ENCODE assay signal across 14 cellular contexts in the genomic region with DNA sequence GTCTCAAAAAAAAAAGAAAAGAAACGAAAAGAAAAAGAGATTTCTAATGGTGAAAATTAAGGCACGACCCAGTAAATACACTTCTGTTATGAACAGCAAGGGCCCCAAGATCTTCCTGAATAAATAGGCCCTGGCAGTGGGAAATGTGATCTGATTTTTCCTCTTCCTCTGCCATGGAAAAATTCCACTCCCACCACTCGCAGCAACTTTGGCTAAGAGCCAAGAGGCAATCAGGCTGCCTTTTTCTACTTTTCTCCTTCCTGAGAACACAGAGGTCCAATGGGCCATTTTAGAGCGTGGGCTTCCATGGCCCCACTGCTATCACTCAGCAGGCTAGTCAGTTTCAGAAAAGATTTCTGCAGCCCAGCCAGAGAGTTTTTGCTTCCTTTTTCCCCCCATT. TPM values are rescaled to one million over a fixed set of nuclear protein-coding genes. Genes with fewer than 3 reads are reported as not detected.
DNase-seq lines count a peak whose midpoint lies in the region; ATAC-seq, FAIRE-seq and TF ChIP-seq lines count a peak whose summit lies in the region.
"Had no signal": no experiment of that assay in that cellular context is flagged by ENCODE, and none has a peak within 500 bp of the region (broad histone marks: within the 10 kb centered on the region; RNA-seq: fewer than 3 reads in every experiment).

No MANE protein-coding gene starts in this region.

- H3K4me3 Mint-ChIP-seq in activated CD4-positive, alpha-beta T cell treated with anti-CD3 and anti-CD28 coated beads, Interleukin-2, amount 10 ng/mL, durations not matched to agents 24 days and 14 days = no peak overlapping the region
- H3K4me3 Mint-ChIP-seq: CD8-positive, alpha-beta T cell had no signal

- intact Hi-C loops in activated CD4-positive, alpha-beta T cell treated with anti-CD3 and anti-CD28 coated beads, Interleukin-2, amount 10 ng/mL, durations not matched to agents 24 days and 14 days (cut with micrococcal nuclease) = no loop called here

- peak; percentile 23 for DNase-seq in Daoy (ENCODE audit: low read depth)
- DNase-seq in NCI-H69 (lab: John Stamatoyannopoulos, UW) = peak; percentile 62
- DNase-seq in fibroblast of pulmonary artery (ENCODE audit: low read depth) = peak; percentile 49
- DNase-seq in renal cortical epithelial cell (ENCODE audit: low read depth) = peak; percentile 5
- DNase-seq in activated CD4-positive, alpha-beta T cell treated with anti-CD3 and anti-CD28 coated beads, Interleukin-2, amount 10 ng/mL, durations not matched to agents 24 days and 14 days = no peak
- DNase-seq in kidney glomerular epithelial cell (lab: John Stamatoyannopoulos, UW) = no peak
- no peak for DNase-seq in H54 (ENCODE audit: insufficient read length, low spot score)
- DNase-seq: CD8-positive, alpha-beta T cell; effector CD8-positive, alpha-beta T cell; NCI-H2107; SHP77 treated with DMSO at 0.1 percent for 48 hours had no signal

- H3K27me3 Mint-ChIP-seq in activated CD4-positive, alpha-beta T cell treated with anti-CD3 and anti-CD28 coated beads, Interleukin-2, amount 10 ng/mL, durations not matched to agents 24 days and 14 days = peaks cover 9% of the 10 kb centered on the region

- no peak overlapping the region for H3K4me3 ChIP-seq in fibroblast of pulmonary artery (replicated peaks; ENCODE audit: low read depth, low read length)

- FAIRE-seq in H54 (lab: Jason Lieb, UNC) = no peak

- no peak overlapping the region for H3K27ac Mint-ChIP-seq in activated CD4-positive, alpha-beta T cell treated with anti-CD3 and anti-CD28 coated beads, Interleukin-2, amount 10 ng/mL, durations not matched to agents 24 days and 14 days
- H3K27ac Mint-ChIP-seq: activated T-helper 2 cell treated with anti-CD3 and anti-CD28 coated beads, Interferon-gamma antibody, Interleukin-2, Interleukin-4, amounts not matched to agents 10 μg/mL and 5 μg/mL and 100 μg/mL, durations not matched to agents 14 hours and 24 hours and 36 hours; CD8-positive, alpha-beta T cell had no signal

- H3K36me3 Mint-ChIP-seq in activated CD4-positive, alpha-beta T cell treated with anti-CD3 and anti-CD28 coated beads, Interleukin-2, amount 10 ng/mL, durations not matched to agents 24 days and 14 days (ENCODE audit: low read depth) = no peaks in the 10 kb centered on the region
- H3K36me3 Mint-ChIP-seq: CD8-positive, alpha-beta T cell had no signal

- ATAC-seq in HG03469 (IDR thresholded peaks at IDR 0.05; ENCODE audit: unreplicated experiment) = no peak
- ATAC-seq: activated CD4-positive, CD25-positive, alpha-beta regulatory T cell treated with anti-CD3 and anti-CD28 coated beads, Interleukin-2, amount 50 U/mL, for 24 hours; CD8-positive, alpha-beta T cell had no signal

- H3K9me3 Mint-ChIP-seq in activated CD4-positive, alpha-beta T cell treated with anti-CD3 and anti-CD28 coated beads, Interleukin-2, amount 10 ng/mL, durations not matched to agents 24 days and 14 days = no peaks in the 10 kb centered on the region
- H3K9me3 Mint-ChIP-seq: activated T-helper 2 cell treated with anti-CD3 and anti-CD28 coated beads, Interferon-gamma antibody, Interleukin-2, Interleukin-4, amounts not matched to agents 10 μg/mL and 5 μg/mL and 100 μg/mL, durations not matched to agents 14 hours and 24 hours and 36 hours had no signal

- TF ChIP-seq POLR2A in H54 (IDR thresholded peaks at IDR 0.05; ENCODE audit: low read depth, low read length) = no peak

- H3K4me1 Mint-ChIP-seq in activated CD4-positive, alpha-beta T cell treated with anti-CD3 and anti-CD28 coated beads, Interleukin-2, amount 10 ng/mL, durations not matched to agents 24 days and 14 days = no peaks in the 10 kb centered on the region

- no peak for TF ChIP-seq CTCF in fibroblast of pulmonary artery (IDR thresholded peaks at IDR 0.05; ENCODE audit: low read length, missing control alignments)

RNA-seq across cellular contexts. Expression of a gene that starts 33.7 kb away (rescaled TPM):
- 7.1 and 12.1 TPM in 2 replicates for total RNA-seq in Daoy (2014; rRNA removed; shearing (Covaris generic))
- 100 and 169 TPM in 2 replicates for total RNA-seq in renal cortical epithelial cell
- total RNA-seq in activated CD4-positive, alpha-beta T cell treated with anti-CD3 and anti-CD28 coated beads, Interleukin-2, amount 10 ng/mL, durations not matched to agents 24 days and 14 days = 135 and 138 TPM in 2 replicates

Comparison
In these comparisons a context has a peak if more than half of its experiments do, and no peak if none do; other contexts are left out.
1. DNase-seq: peak in Daoy (single experiment), NCI-H69 (single experiment), fibroblast of pulmonary artery (single experiment) and renal cortical epithelial cell (single experiment); none in activated CD4-positive, alpha-beta T cell treated with anti-CD3 and anti-CD28 coated beads, Interleukin-2, amount 10 ng/mL, durations not matched to agents 24 days and 14 days (single experiment), kidney glomerular epithelial cell (single experiment) and H54 (single experiment).